ENCODE assay signal across 26 cellular contexts in genomic region chr2:36512705-36513104, GRCh38.
A peak's percentile ranks its signal among the peaks of the same experiment; 100 is the strongest.
DNase-seq lines count a peak whose midpoint lies in the region; ATAC-seq and TF ChIP-seq lines count a peak whose summit lies in the region.
"Had no signal": no experiment of that assay in that cellular context is flagged by ENCODE, and none has a peak within 500 bp of the region (broad histone marks: within the 10 kb centered on the region; RNA-seq: fewer than 3 reads in every experiment).

No MANE protein-coding gene starts in this region.

- peaks cover 24% of the 10 kb centered on the region for H3K79me1 ChIP-seq in mesenchymal stem cell (replicated peaks; ENCODE audit: low read length, poor library complexity, severe bottlenecking)

- no peak overlapping the region for H2AFZ ChIP-seq in mesenchymal stem cell (ENCODE audit: low read depth, low read length)

- H2AK5ac ChIP-seq in mesenchymal stem cell (ENCODE audit: low read length, severe bottlenecking): no peak overlapping the region

- H3K27me3 ChIP-seq in ascending aorta: no peaks in the 10 kb centered on the region
- H3K27me3 ChIP-seq in mesenchymal stem cell (ENCODE audit: control insufficient read depth in 1 of 2, insufficient read depth in 1 of 2, low read length in 2 of 2): no peaks in the 10 kb centered on the region
- H3K27me3 ChIP-seq: BLaER1 treated with 17β-estradiol and CSF1 and Interleukin-3, amounts not matched to agents 10 nM and 100 nM; breast epithelium; Peyer's patch; sigmoid colon; SJSA1; suprapubic skin had no signal

- H3K4me3 ChIP-seq in ascending aorta: no peak overlapping the region
- H3K4me3 ChIP-seq in mesenchymal stem cell (ENCODE audit: insufficient read depth in 1 of 2, low read depth in 1 of 2, low read length in 2 of 2): no peak overlapping the region
- H3K4me3 ChIP-seq: BLaER1 treated with 17β-estradiol and CSF1 and Interleukin-3, amounts not matched to agents 10 nM and 100 nM; breast epithelium; coronary artery; left ventricle myocardium inferior; Peyer's patch; sigmoid colon; SJSA1; suprapubic skin had no signal

- no peak overlapping the region for H3K4me2 ChIP-seq in mesenchymal stem cell (ENCODE audit: low read length, poor library complexity, severe bottlenecking)
- H3K4me2 ChIP-seq: BLaER1 treated with 17β-estradiol and CSF1 and Interleukin-3, amounts not matched to agents 10 nM and 100 nM had no signal

- no peak for TF ChIP-seq CTCF in ascending aorta (IDR thresholded peaks at IDR 0.05)

- no peak overlapping the region for H2BK15ac ChIP-seq in mesenchymal stem cell (ENCODE audit: low read depth, poor library complexity, severe bottlenecking)

- intact Hi-C loops in ascending aorta (cut with DNase I): no loop called here
- intact Hi-C loops in left cardiac atrium (cut with DNase I): no loop called here

- in situ Hi-C loops in G401 (cut with HindIII; ENCODE audit: low sequenced_read_pairs): no loop called here

- H3K36me3 ChIP-seq in ascending aorta (peaks cover 55 to 78% of the 10 kb centered on the region in 2 donors), mesenchymal stem cell (ENCODE audit: control insufficient read depth in 1 of 2, insufficient read depth in 2 of 2, low read depth in 1 of 2, low read length in 2 of 2) (peaks cover 29 to 79% of the 10 kb centered on the region in 2 experiments)

- H2BK120ac ChIP-seq in mesenchymal stem cell (ENCODE audit: low read depth, low read length): no peak overlapping the region

- WGBS in mesenchymal stem cell: no CpG with 5 or more reads among the region's 3 CpGs

- H3K4ac ChIP-seq in mesenchymal stem cell (ENCODE audit: low read depth in 1 of 2, low read length in 2 of 2): no peak overlapping the region

- ATAC-seq in HG02763 (IDR thresholded peaks at IDR 0.05; ENCODE audit: unreplicated experiment) (peak; percentile 11), HG02938 (IDR thresholded peaks at IDR 0.05; ENCODE audit: unreplicated experiment) (no peak), HG02798 (IDR thresholded peaks at IDR 0.05; ENCODE audit: poor library complexity, unreplicated experiment) (no peak), left cardiac atrium (no peak)

- no peak overlapping the region for H2BK5ac ChIP-seq in mesenchymal stem cell (ENCODE audit: low read depth, low read length, poor library complexity, severe bottlenecking)

- no peaks in the 10 kb centered on the region for H3K9me3 ChIP-seq in ascending aorta
- H3K9me3 ChIP-seq in mesenchymal stem cell (ENCODE audit: control insufficient read depth, low read length): no peaks in the 10 kb centered on the region
- H3K9me3 ChIP-seq: BLaER1 treated with 17β-estradiol and CSF1 and Interleukin-3, amounts not matched to agents 10 nM and 100 nM; breast epithelium; left ventricle myocardium inferior; Peyer's patch; sigmoid colon; SJSA1; suprapubic skin had no signal

- H3K27ac ChIP-seq in ascending aorta: peak overlapping the region; percentile 29 to 55
- H3K27ac ChIP-seq in mesenchymal stem cell (ENCODE audit: low read length, poor library complexity, severe bottlenecking): no peak overlapping the region
- H3K27ac ChIP-seq: BLaER1 treated with 17β-estradiol and CSF1 and Interleukin-3, amounts not matched to agents 10 nM and 100 nM; breast epithelium; left ventricle myocardium inferior; Peyer's patch; sigmoid colon; SJSA1; suprapubic skin had no signal

- peak overlapping the region; percentile 15 for H4K8ac ChIP-seq in mesenchymal stem cell (ENCODE audit: low read length)

- H3K18ac ChIP-seq in mesenchymal stem cell (ENCODE audit: low read depth in 1 of 2, low read length in 2 of 2): no peak overlapping the region

- H3K23ac ChIP-seq in mesenchymal stem cell (ENCODE audit: low read length in 2 of 2): no peak overlapping the region

- H3K14ac ChIP-seq in mesenchymal stem cell (ENCODE audit: low read length in 2 of 2): no peak overlapping the region

- no peak overlapping the region for H2BK12ac ChIP-seq in mesenchymal stem cell (ENCODE audit: low read length in 2 of 2)

- H3K9ac ChIP-seq in mesenchymal stem cell (ENCODE audit: low read length): no peak overlapping the region
- H3K9ac ChIP-seq: BLaER1 treated with 17β-estradiol and CSF1 and Interleukin-3, amounts not matched to agents 10 nM and 100 nM had no signal

- H3K4me1 ChIP-seq in ascending aorta (peaks cover 0 to 4% of the 10 kb centered on the region in 2 donors), mesenchymal stem cell (ENCODE audit: control insufficient read depth, insufficient read depth, low read depth, low read length) (peaks cover 5% of the 10 kb centered on the region)
- H3K4me1 ChIP-seq: BLaER1 treated with 17β-estradiol and CSF1 and Interleukin-3, amounts not matched to agents 10 nM and 100 nM; breast epithelium; left ventricle myocardium inferior; Peyer's patch; suprapubic skin had no signal

- H4K91ac ChIP-seq in mesenchymal stem cell (ENCODE audit: low read length): no peak overlapping the region

- peak; percentile 38 for DNase-seq in EL
- no peak for DNase-seq in ascending aorta (ENCODE audit: low spot score in 2 of 2)
- no peak for DNase-seq in mesenchymal stem cell
- DNase-seq in G401 (ENCODE audit: low spot score): no peak
- DNase-seq in left cardiac atrium: no peak
- DNase-seq: ACHN; activated CD4-positive, alpha-beta T cell treated with anti-CD3 and anti-CD28 coated beads, Interleukin-2, amount 50 U/mL, for 4 hours; activated CD8-positive, alpha-beta memory T cell treated with anti-CD3 and anti-CD28 coated beads, Interleukin-2, amount 50 U/mL, for 4 hours; Calu3; HCEC 1CT; Kasumi-1; left ventricle myocardium inferior; NCI-H1048; NCI-H187 treated with DMSO at 0.1 percent for 48 hours; nephron progenitor cell; Peyer's patch; sigmoid colon; T-helper 2 cell had no signal
